In genomic region chr7:66758964-66759628, GRCh38 we compare ENCODE assay signal across 8 cellular contexts. TPM values are rescaled to one million over a fixed set of nuclear protein-coding genes. Genes with fewer than 3 reads are reported as not detected.
A peak's percentile ranks its signal among the peaks of the same experiment; 100 is the strongest.
DNase-seq lines count a peak whose midpoint lies in the region; ATAC-seq lines count a peak whose summit lies in the region.

No MANE protein-coding gene starts in this region.

- H3K9me3 Mint-ChIP-seq in IgD-negative memory B cell = peaks cover 0 to 6% (median 2%) of the 10 kb centered on the region in 3 donors

- no peaks in the 10 kb centered on the region for H3K27me3 Mint-ChIP-seq in IgD-negative memory B cell

- peaks cover 30 to 31% (median 30%) of the 10 kb centered on the region in 3 donors for H3K4me1 Mint-ChIP-seq in IgD-negative memory B cell

- DNase-seq in right cardiac atrium (no peak), medulla oblongata (ENCODE audit: extremely low spot score) (no peak), Ammon's horn (ENCODE audit: low spot score) (no peak), ACHN (no peak)
- no peak for DNase-seq in central memory CD4-positive, alpha-beta T cell

- H3K9me3 ChIP-seq in right cardiac atrium (ENCODE audit: control insufficient read depth, low read length) = no peaks in the 10 kb centered on the region

- H3K27ac ChIP-seq in right cardiac atrium (ENCODE audit: low read length) = no peak overlapping the region

- H3K27ac Mint-ChIP-seq in IgD-negative memory B cell = peak overlapping the region; percentile 13 to 61 (median 48)

- intact Hi-C loops in right cardiac atrium (cut with DNase I) = no loop called here

- no peaks in the 10 kb centered on the region for H3K27me3 ChIP-seq in right cardiac atrium (ENCODE audit: control insufficient read depth, insufficient read depth)

- ATAC-seq in GM18498 (IDR thresholded peaks at IDR 0.05; ENCODE audit: unreplicated experiment) (peak; percentile 79), GM21529 (IDR thresholded peaks at IDR 0.05; ENCODE audit: unreplicated experiment) (peak; percentile 88), right cardiac atrium (peak; percentile 59 to 72)

- in situ Hi-C loops in ACHN (cut with HindIII; ENCODE audit: low pct_ligation_motif_present, low pct_unique_long_range_greater_than_20kb, low sequenced_read_pairs) = no loop called here

- peak overlapping the region in 1 of 4 donors; percentile 65 for H3K4me3 Mint-ChIP-seq in IgD-negative memory B cell

- no peak overlapping the region for H3K4me3 ChIP-seq in right cardiac atrium (ENCODE audit: low read length)

- no peaks in the 10 kb centered on the region for H3K36me3 Mint-ChIP-seq in IgD-negative memory B cell

- H3K4me1 ChIP-seq in right cardiac atrium (ENCODE audit: control insufficient read depth, insufficient read depth, low read length) = no peaks in the 10 kb centered on the region

- WGBS in right cardiac atrium = 82% methylated on average over 9 of the region's 9 CpGs

RNA-seq across cellular contexts. Expression of gene RABGEF1, which starts 18.6 kb away (rescaled TPM):
- polyA plus RNA-seq in IgD-negative memory B cell (26.8 TPM), right cardiac atrium (7.7 TPM)
- 10 to 100 TPM; 11.4 to 19.0 (median 16.5) TPM for total RNA-seq in right cardiac atrium
